Comparison of ENCODE assay signal across 7 cellular contexts in genomic region chr13:49997935-49998334, GRCh38. TPM values are rescaled to one million over a fixed set of nuclear protein-coding genes. Genes with fewer than 3 reads are reported as not detected.
DNase-seq lines count a peak whose midpoint lies in the region; ATAC-seq and TF ChIP-seq lines count a peak whose summit lies in the region.

No MANE protein-coding gene starts in this region.

- ATAC-seq in GM18502 (IDR thresholded peaks at IDR 0.05; ENCODE audit: poor library complexity, unreplicated experiment) = no peak

- 0 out of 2 replicates have a peak, but pooled peaks cover 3% of the 10 kb centered on the region for H3K4me1 ChIP-seq in HEK293 (ENCODE audit: control insufficient read depth, insufficient read depth, low read length)
- H3K4me1 ChIP-seq in SJSA1 (replicated peaks) = peaks cover 14% of the 10 kb centered on the region

- H3K27me3 ChIP-seq in SJSA1 (replicated peaks) = no peaks in the 10 kb centered on the region

- CTCF ChIA-PET in HEK293 (lab: Yijun Ruan, JAX) = interaction anchor here (0.9 to 2.3 kb wide), 9 partner anchors 13 to 71 kb away, joined by 3 to 9 read pairs (median 4); no protein-coding TSS in a partner anchor

- H3K4me3 ChIP-seq in HEK293 (ENCODE audit: low read depth, low read length) (peak overlapping the region; percentile 92), SJSA1 (peak overlapping the region; percentile 79), fibroblast of villous mesenchyme (ENCODE audit: low read depth, low read length) (peak overlapping the region; percentile 90), skeletal muscle cell (ENCODE audit: low read depth, low read length) (peak overlapping the region; percentile 80)

- H3K27ac ChIP-seq in HEK293 (ENCODE audit: extremely low read depth, low read depth, low read length) (no peak overlapping the region), SJSA1 (no peak overlapping the region)

- DNase-seq in SJSA1 (ENCODE audit: low read depth in 1 of 2, low spot score in 2 of 2) = no peak
- DNase-seq in fibroblast of villous mesenchyme (ENCODE audit: low read depth) = peak; percentile 15
- no peak for DNase-seq in skeletal muscle cell (ENCODE audit: low read depth)
- DNase-seq in NCI-H187 treated with DMSO at 0.1 percent for 48 hours (lab: John Stamatoyannopoulos, UW) = no peak
- no peak for DNase-seq in effector CD8-positive, alpha-beta T cell (lab: John Stamatoyannopoulos, UW)

- TF ChIP-seq CTCF in HEK293 (tag by site-specific recombination; IDR thresholded peaks at IDR 0.05) = no peak
- TF ChIP-seq CTCF in fibroblast of villous mesenchyme (IDR thresholded peaks at IDR 0.05; ENCODE audit: insufficient read depth, low read depth, low read length) = no peak

- no peaks in the 10 kb centered on the region for H3K9me3 ChIP-seq in HEK293 (ENCODE audit: control insufficient read depth, insufficient read depth, low read depth, low read length)
- no peaks in the 10 kb centered on the region for H3K9me3 ChIP-seq in SJSA1 (replicated peaks)

- POLR2A ChIA-PET in HEK293 (lab: Yijun Ruan, JAX) = interaction anchor here (0.5 to 2.4 kb wide), 12 partner anchors 14 to 917 kb away, joined by 3 to 23 read pairs (median 6); partner anchors contain the start of gene SPRYD7

- peaks cover 13 to 24% of the 10 kb centered on the region in 2 experiments; a peak in 2 of 3 replicates for H3K36me3 ChIP-seq in HEK293 (ENCODE audit: control insufficient read depth in 2 of 2, insufficient read depth in 1 of 2, low read length in 2 of 2)
- peaks cover 56% of the 10 kb centered on the region for H3K36me3 ChIP-seq in SJSA1

TF ChIP-seq in HEK293, 187 proteins besides CTCF, POLR2A, EP300 and RAD21:
- no peak for TF ChIP-seq ZNF341 (tag by site-specific recombination; IDR thresholded peaks at IDR 0.05; ENCODE audit: low read depth)
- TF ChIP-seq SP2 (tag by site-specific recombination; IDR thresholded peaks at IDR 0.05) = peak; percentile 35

RNA-seq across cellular contexts. Expression of gene TRIM13, which starts 1.1 kb away (rescaled TPM):
- 15.7 and 19.0 TPM in 2 replicates for total RNA-seq in SJSA1 (2014; rRNA removed; shearing (Covaris generic))
- 24.5 and 41.9 TPM in 2 replicates for total RNA-seq in fibroblast of villous mesenchyme

RNA-seq across cellular contexts. Expression of gene KCNRG, which starts 17.3 kb away (rescaled TPM):
- total RNA-seq in SJSA1 (2014; rRNA removed; shearing (Covaris generic)) = 1.9 TPM in 1 of 2 replicates, not detected in the other
- 2.6 and 4.3 TPM in 2 replicates for total RNA-seq in fibroblast of villous mesenchyme
